24 cellular contexts compared by ENCODE assay signal in the genomic region with DNA sequence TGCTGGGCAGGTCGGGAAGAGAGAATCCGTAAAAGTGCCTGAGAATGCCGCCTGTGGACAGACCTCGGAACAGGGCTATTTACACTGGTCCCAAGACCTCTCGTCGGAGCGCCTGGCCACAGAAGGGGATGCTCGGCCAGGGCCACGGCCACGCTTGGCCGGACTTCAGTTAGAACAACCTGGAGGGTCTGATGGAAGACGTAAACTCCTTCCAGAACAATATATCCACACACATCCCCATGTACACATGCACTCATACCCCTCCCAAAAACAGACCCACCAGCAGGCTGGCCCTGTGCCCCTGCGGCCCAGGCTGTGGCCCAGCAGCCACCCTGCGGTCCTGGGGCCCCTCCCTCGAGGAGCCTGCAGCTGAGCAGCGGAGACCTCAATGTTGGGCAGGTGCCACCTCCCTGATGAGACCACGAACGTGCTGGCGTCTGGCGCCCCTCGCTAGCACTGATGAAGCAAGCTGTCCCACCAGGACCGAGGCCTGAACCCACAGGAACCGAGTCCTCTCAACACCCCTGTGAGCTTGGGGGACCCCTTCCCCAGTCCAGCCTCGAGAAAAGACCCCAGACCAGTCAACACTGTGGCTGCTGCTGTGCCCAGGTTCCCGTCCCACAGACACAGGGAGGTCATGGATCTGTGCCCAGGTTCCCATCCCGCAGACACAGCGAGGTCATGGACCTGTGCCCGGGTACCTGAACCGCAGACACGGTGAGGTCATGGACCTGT. TPM values are rescaled to one million over a fixed set of nuclear protein-coding genes. Genes with fewer than 3 reads are reported as not detected.
"Had no signal": no experiment of that assay in that cellular context is flagged by ENCODE, and none has a peak within 500 bp of the region (broad histone marks: within the 10 kb centered on the region; RNA-seq: fewer than 3 reads in every experiment).

No MANE protein-coding gene starts in this region.

- H3K9me3 Mint-ChIP-seq: immature natural killer cell; naive thymus-derived CD4-positive, alpha-beta T cell had no signal

- H3K27me3 ChIP-seq: dorsolateral prefrontal cortex, testis, upper lobe of left lung, uterus had no signal

- H3K4me1 ChIP-seq: parathyroid adenoma, prostate gland, testis, tibial artery, upper lobe of left lung, uterus had no signal

- H3K36me3 ChIP-seq: neutrophil, prostate gland, spleen, tibial artery, upper lobe of left lung, uterus had no signal

- H2AFZ ChIP-seq: parathyroid adenoma had no signal

- H3K36me3 Mint-ChIP-seq: immature natural killer cell; naive thymus-derived CD4-positive, alpha-beta T cell; stimulated activated memory B cell treated with anti-CD40 and anti-IgM and Interleukin-4, amounts not matched to agents 10 μg/mL and 1 μg/mL and 100 μg/mL, for 72 hours had no signal

- H3K4me3 ChIP-seq: dorsolateral prefrontal cortex, prostate gland, skin epidermis, spleen, testis, tibial artery, upper lobe of left lung, uterus had no signal

- H3K4me1 Mint-ChIP-seq: immature natural killer cell had no signal

- H3K4me3 Mint-ChIP-seq: immature natural killer cell; naive thymus-derived CD4-positive, alpha-beta T cell; stimulated activated memory B cell treated with anti-CD40 and anti-IgM and Interleukin-4, amounts not matched to agents 10 μg/mL and 1 μg/mL and 100 μg/mL, for 72 hours had no signal

- H3K9me3 ChIP-seq: neutrophil, prostate gland, spleen, testis, tibial artery, upper lobe of left lung, uterus had no signal

- ATAC-seq: stimulated activated memory B cell treated with anti-CD40 and anti-IgM and Interleukin-4, amounts not matched to agents 10 μg/mL and 1 μg/mL and 100 μg/mL, for 72 hours; stimulated activated naive CD8-positive, alpha-beta T cell treated with anti-CD3 and anti-CD28 coated beads, Interleukin-15, Interleukin-2, amounts not matched to agents 100 U/mL and 50 U/mL, for 24 hours had no signal

- DNase-seq: cerebellar nuclear complex; effector CD4-positive, alpha-beta T cell; hypothalamus; immature natural killer cell; islet precursor cell; mammary epithelial cell; mesendoderm; midbrain; naive thymus-derived CD4-positive, alpha-beta T cell; right cardiac atrium; spleen; stimulated activated CD4-positive, alpha-beta T cell treated with anti-CD3 and anti-CD28 coated beads, Interleukin-4, amount 100 ng/mL, for 4 hours; stimulated activated naive CD8-positive, alpha-beta T cell treated with anti-CD3 and anti-CD28 coated beads, Interleukin-15, Interleukin-2, amounts not matched to agents 100 U/mL and 50 U/mL, for 24 hours; substantia nigra; testis; uterus had no signal

- H3K9ac ChIP-seq: parathyroid adenoma had no signal

- H3K27ac ChIP-seq: neutrophil, parathyroid adenoma, prostate gland, skin epidermis, spleen, testis, tibial artery, upper lobe of left lung, uterus had no signal

- H3K27ac Mint-ChIP-seq: immature natural killer cell had no signal

RNA-seq across cellular contexts. Expression of gene CFAP46, which starts 8.9 kb away (rescaled TPM):
- polyA plus RNA-seq: immature natural killer cell; mammary epithelial cell; naive thymus-derived CD4-positive, alpha-beta T cell had no signal
